In genomic region chr7:55054758-55055157, GRCh38 we compare ENCODE assay signal across 1 cellular context.
TF ChIP-seq lines count a peak whose summit lies in the region.

No MANE protein-coding gene starts in this region.

TF ChIP-seq in A549, 52 proteins besides CTCF, POLR2A, EP300 and RAD21 (continued from another document):
- TF ChIP-seq ATOH8 (CRISPR knock-in tag; IDR thresholded peaks at IDR 0.05; ENCODE audit: low read depth) (no peak), MAFK (IDR thresholded peaks at IDR 0.05; ENCODE audit: partially characterized antibody) (no peak), FOSL2 (IDR thresholded peaks at IDR 0.05) (no peak), FOSL2 (CRISPR knock-in tag; IDR thresholded peaks at IDR 0.05) (no peak), CEBPB (IDR thresholded peaks at IDR 0.05) (no peak)
